In genomic region chr3:56781762-56782161, GRCh38 we compare ENCODE assay signal across 2 cellular contexts.
TF ChIP-seq lines count a peak whose summit lies in the region.

No MANE protein-coding gene starts in this region.

TF ChIP-seq in WTC11, 78 proteins besides CTCF, POLR2A, EP300 and RAD21 (continued from another document):
- TF ChIP-seq, protein P1, sequence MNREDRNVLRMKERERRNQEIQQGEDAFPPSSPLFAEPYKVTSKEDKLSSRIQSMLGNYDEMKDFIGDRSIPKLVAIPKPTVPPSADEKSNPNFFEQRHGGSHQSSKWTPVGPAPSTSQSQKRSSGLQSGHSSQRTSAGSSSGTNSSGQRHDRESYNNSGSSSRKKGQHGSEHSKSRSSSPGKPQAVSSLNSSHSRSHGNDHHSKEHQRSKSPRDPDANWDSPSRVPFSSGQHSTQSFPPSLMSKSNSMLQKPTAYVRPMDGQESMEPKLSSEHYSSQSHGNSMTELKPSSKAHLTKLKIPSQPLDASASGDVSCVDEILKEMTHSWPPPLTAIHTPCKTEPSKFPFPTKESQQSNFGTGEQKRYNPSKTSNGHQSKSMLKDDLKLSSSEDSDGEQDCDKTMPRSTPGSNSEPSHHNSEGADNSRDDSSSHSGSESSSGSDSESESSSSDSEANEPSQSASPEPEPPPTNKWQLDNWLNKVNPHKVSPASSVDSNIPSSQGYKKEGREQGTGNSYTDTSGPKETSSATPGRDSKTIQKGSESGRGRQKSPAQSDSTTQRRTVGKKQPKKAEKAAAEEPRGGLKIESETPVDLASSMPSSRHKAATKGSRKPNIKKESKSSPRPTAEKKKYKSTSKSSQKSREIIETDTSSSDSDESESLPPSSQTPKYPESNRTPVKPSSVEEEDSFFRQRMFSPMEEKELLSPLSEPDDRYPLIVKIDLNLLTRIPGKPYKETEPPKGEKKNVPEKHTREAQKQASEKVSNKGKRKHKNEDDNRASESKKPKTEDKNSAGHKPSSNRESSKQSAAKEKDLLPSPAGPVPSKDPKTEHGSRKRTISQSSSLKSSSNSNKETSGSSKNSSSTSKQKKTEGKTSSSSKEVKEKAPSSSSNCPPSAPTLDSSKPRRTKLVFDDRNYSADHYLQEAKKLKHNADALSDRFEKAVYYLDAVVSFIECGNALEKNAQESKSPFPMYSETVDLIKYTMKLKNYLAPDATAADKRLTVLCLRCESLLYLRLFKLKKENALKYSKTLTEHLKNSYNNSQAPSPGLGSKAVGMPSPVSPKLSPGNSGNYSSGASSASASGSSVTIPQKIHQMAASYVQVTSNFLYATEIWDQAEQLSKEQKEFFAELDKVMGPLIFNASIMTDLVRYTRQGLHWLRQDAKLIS (CRISPR knock-in tag; IDR thresholded peaks at IDR 0.05; ENCODE audit: borderline replicate concordance): no peak
- TF ChIP-seq ZNF396 (CRISPR knock-in tag; IDR thresholded peaks at IDR 0.05; ENCODE audit: borderline replicate concordance) (no peak), NFE2L1 (CRISPR knock-in tag; IDR thresholded peaks at IDR 0.05) (no peak), MLX (CRISPR knock-in tag; IDR thresholded peaks at IDR 0.05) (no peak)
- TF ChIP-seq, protein P2, sequence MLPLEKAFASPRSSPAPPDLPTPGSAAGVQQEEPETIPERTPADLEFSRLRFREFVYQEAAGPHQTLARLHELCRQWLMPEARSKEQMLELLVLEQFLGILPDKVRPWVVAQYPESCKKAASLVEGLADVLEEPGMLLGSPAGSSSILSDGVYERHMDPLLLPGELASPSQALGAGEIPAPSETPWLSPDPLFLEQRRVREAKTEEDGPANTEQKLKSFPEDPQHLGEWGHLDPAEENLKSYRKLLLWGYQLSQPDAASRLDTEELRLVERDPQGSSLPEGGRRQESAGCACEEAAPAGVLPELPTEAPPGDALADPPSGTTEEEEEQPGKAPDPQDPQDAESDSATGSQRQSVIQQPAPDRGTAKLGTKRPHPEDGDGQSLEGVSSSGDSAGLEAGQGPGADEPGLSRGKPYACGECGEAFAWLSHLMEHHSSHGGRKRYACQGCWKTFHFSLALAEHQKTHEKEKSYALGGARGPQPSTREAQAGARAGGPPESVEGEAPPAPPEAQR (CRISPR knock-in tag; IDR thresholded peaks at IDR 0.05): no peak
TF ChIP-seq in WTC11: peak in this region for 0.

TF ChIP-seq in SK-N-SH treated with all-trans-retinoic acid at 6 μM for 48 hours, 23 proteins besides CTCF, POLR2A, EP300 and RAD21 (continued from another document):
- TF ChIP-seq PATZ1 (CRISPR knock-in tag; IDR thresholded peaks at IDR 0.05; ENCODE audit: borderline replicate concordance) (no peak), ZNF70 (CRISPR knock-in tag; IDR thresholded peaks at IDR 0.05) (no peak), GLIS3 (CRISPR knock-in tag; IDR thresholded peaks at IDR 0.05) (no peak), TOX (CRISPR knock-in tag; IDR thresholded peaks at IDR 0.05; ENCODE audit: borderline replicate concordance) (no peak)
- TF ChIP-seq, protein P3, sequence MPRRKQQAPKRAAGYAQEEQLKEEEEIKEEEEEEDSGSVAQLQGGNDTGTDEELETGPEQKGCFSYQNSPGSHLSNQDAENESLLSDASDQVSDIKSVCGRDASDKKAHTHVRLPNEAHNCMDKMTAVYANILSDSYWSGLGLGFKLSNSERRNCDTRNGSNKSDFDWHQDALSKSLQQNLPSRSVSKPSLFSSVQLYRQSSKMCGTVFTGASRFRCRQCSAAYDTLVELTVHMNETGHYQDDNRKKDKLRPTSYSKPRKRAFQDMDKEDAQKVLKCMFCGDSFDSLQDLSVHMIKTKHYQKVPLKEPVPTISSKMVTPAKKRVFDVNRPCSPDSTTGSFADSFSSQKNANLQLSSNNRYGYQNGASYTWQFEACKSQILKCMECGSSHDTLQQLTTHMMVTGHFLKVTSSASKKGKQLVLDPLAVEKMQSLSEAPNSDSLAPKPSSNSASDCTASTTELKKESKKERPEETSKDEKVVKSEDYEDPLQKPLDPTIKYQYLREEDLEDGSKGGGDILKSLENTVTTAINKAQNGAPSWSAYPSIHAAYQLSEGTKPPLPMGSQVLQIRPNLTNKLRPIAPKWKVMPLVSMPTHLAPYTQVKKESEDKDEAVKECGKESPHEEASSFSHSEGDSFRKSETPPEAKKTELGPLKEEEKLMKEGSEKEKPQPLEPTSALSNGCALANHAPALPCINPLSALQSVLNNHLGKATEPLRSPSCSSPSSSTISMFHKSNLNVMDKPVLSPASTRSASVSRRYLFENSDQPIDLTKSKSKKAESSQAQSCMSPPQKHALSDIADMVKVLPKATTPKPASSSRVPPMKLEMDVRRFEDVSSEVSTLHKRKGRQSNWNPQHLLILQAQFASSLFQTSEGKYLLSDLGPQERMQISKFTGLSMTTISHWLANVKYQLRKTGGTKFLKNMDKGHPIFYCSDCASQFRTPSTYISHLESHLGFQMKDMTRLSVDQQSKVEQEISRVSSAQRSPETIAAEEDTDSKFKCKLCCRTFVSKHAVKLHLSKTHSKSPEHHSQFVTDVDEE (CRISPR knock-in tag; IDR thresholded peaks at IDR 0.05): no peak
